In the genomic region with DNA sequence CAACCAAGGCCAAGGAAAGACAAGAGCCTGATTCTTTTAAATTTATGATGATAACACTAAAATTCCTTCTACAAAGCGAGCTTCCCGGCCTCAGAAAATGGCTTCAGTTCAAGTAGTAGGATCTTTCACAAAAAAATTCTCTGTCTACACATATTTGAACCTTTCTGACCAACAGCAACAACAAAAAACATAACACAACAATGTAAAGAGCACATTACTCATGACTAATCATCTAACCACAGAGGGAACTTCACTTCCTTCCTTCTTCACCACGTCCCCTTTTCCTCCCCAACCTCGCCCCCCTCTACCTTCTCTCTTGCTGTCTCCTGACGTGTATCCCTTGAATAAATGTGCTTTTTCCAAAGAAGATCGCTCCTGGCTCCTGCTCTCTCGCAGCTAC, we compare ENCODE assay signal across 11 cellular contexts.
DNase-seq lines count a peak whose midpoint lies in the region; ATAC-seq and TF ChIP-seq lines count a peak whose summit lies in the region.
"Had no signal": no experiment of that assay in that cellular context is flagged by ENCODE, and none has a peak within 500 bp of the region (broad histone marks: within the 10 kb centered on the region; RNA-seq: fewer than 3 reads in every experiment).

No MANE protein-coding gene starts in this region.

- peaks cover 13% of the 10 kb centered on the region; the same call in 1 of the 2 replicates for H3K9me3 ChIP-seq in PC-3 (ENCODE audit: low read length)

- peaks cover 9% of the 10 kb centered on the region for H3K4me1 Mint-ChIP-seq in activated naive CD4-positive, alpha-beta T cell treated with anti-CD3 and anti-CD28 coated beads, Interleukin-2, amount 10 ng/mL, durations not matched to agents 7 days and 5 days
- H3K4me1 Mint-ChIP-seq: endodermal cell had no signal

- peaks cover 28% of the 10 kb centered on the region for H3K27me3 Mint-ChIP-seq in activated naive CD4-positive, alpha-beta T cell treated with anti-CD3 and anti-CD28 coated beads, Interleukin-2, amount 10 ng/mL, durations not matched to agents 7 days and 5 days

- H3K9me3 Mint-ChIP-seq in activated naive CD4-positive, alpha-beta T cell treated with anti-CD3 and anti-CD28 coated beads, Interleukin-2, amount 10 ng/mL, durations not matched to agents 7 days and 5 days, result peaks cover 23% of the 10 kb centered on the region

- no peak overlapping the region for H3K4me3 Mint-ChIP-seq in activated naive CD4-positive, alpha-beta T cell treated with anti-CD3 and anti-CD28 coated beads, Interleukin-2, amount 10 ng/mL, durations not matched to agents 7 days and 5 days
- H3K4me3 Mint-ChIP-seq: endodermal cell had no signal

- no peaks in the 10 kb centered on the region for H3K9me2 ChIP-seq in PC-3 (replicated peaks; ENCODE audit: low read length)

- TF ChIP-seq CTCF in HFF-Myc (IDR thresholded peaks at IDR 0.05; ENCODE audit: low read depth, low read length, missing control alignments) (no peak), PC-3 (conservative IDR thresholded peaks at IDR 0.05; ENCODE audit: low read depth, low read length) (no peak)

- intact Hi-C loops in PC-3 (cut with micrococcal nuclease), result loop anchor here (5.0 kb wide), 1 partner anchor 80 kb away; no protein-coding TSS in a partner anchor

- POLR2A ChIA-PET in PC-3 (lab: Charles Lee; ENCODE audit: unreplicated experiment), result no interaction called here

- H3F3A ChIP-seq in PC-3 (ENCODE audit: low read length, unreplicated experiment), result no peaks in the 10 kb centered on the region

- H4K20me1 ChIP-seq in PC-3 (ENCODE audit: low read length), result no peaks in the 10 kb centered on the region

- H3K79me2 ChIP-seq in PC-3 (ENCODE audit: low read length), result no peaks in the 10 kb centered on the region

- no peak overlapping the region for H3K4me3 ChIP-seq in HFF-Myc (replicated peaks; ENCODE audit: low read depth, low read length)
- 0 out of 2 replicates have a peak overlapping the region, but pooled peaks have one; percentile 6 for H3K4me3 ChIP-seq in PC-3 (ENCODE audit: low read length)

- H3K36me3 ChIP-seq in PC-3 (ENCODE audit: low read depth, low read length), result no peaks in the 10 kb centered on the region

- peaks cover 26% of the 10 kb centered on the region for H3K4me1 ChIP-seq in PC-3 (ENCODE audit: insufficient read depth, low read length)

- peak overlapping the region; percentile 62 for H3K4me2 ChIP-seq in PC-3 (ENCODE audit: low read length)

- ATAC-seq in PC-3, result peak; percentile 86
- ATAC-seq in esophagus mucosa, result peak; percentile 62
- ATAC-seq in HG02763 (IDR thresholded peaks at IDR 0.05; ENCODE audit: unreplicated experiment), result no peak
- ATAC-seq in GM18868 (IDR thresholded peaks at IDR 0.05; ENCODE audit: unreplicated experiment), result no peak

- no peak overlapping the region for H3K27ac Mint-ChIP-seq in activated naive CD4-positive, alpha-beta T cell treated with anti-CD3 and anti-CD28 coated beads, Interleukin-2, amount 10 ng/mL, durations not matched to agents 7 days and 5 days
- H3K27ac Mint-ChIP-seq: endodermal cell had no signal

- peak overlapping the region; percentile 36 for H2AFZ ChIP-seq in PC-3 (ENCODE audit: low read length)

- BruUV-seq in PC-3 (replicated peaks; lab: Mats Ljungman, UMichigan), result no TSS peak

- DNase-seq in HFF-Myc (ENCODE audit: extremely low read depth, low read depth) (peak; percentile 60), PC-3 (peak; percentile 82), renal cortical epithelial cell (ENCODE audit: low read depth) (peak; percentile 43), NCI-H146 treated with DMSO at 0.1 percent for 48 hours (lab: John Stamatoyannopoulos, UW; ENCODE audit: unreplicated experiment) (no peak)
- DNase-seq in activated naive CD4-positive, alpha-beta T cell treated with anti-CD3 and anti-CD28 coated beads, Interleukin-2, amount 10 ng/mL, durations not matched to agents 7 days and 5 days, result no peak
- DNase-seq: endodermal cell, NCI-H2029 treated with DMSO at 0.1 percent for 48 hours, T1000 had no signal

- no peaks in the 10 kb centered on the region for H3K36me3 Mint-ChIP-seq in activated naive CD4-positive, alpha-beta T cell treated with anti-CD3 and anti-CD28 coated beads, Interleukin-2, amount 10 ng/mL, durations not matched to agents 7 days and 5 days

- peak overlapping the region; percentile 33; the same call in 1 of the 2 replicates for H3K9ac ChIP-seq in PC-3 (ENCODE audit: low read length)

- H3K27me3 ChIP-seq in PC-3 (ENCODE audit: low read length), result no peaks in the 10 kb centered on the region

- H3K27ac ChIP-seq in PC-3 (ENCODE audit: low read length), result peak overlapping the region; percentile 74

- CTCF ChIA-PET in PC-3 (lab: Charles Lee), result no interaction called here
- CTCF ChIA-PET in activated naive CD4-positive, alpha-beta T cell treated with anti-CD3 and anti-CD28 coated beads, Interleukin-2, amount 10 ng/mL, durations not matched to agents 7 days and 5 days (lab: Charles Lee), result no interaction called here

Comparison
In these comparisons a context has a peak if more than half of its experiments do, and no peak if none do; other contexts are left out.
1. DNase-seq: peak in HFF-Myc (single experiment), PC-3 (single experiment) and renal cortical epithelial cell (single experiment); none in activated naive CD4-positive, alpha-beta T cell treated with anti-CD3 and anti-CD28 coated beads, Interleukin-2, amount 10 ng/mL, durations not matched to agents 7 days and 5 days (single experiment) and NCI-H146 treated with DMSO at 0.1 percent for 48 hours (single experiment).
2. ATAC-seq: peak in PC-3 (single experiment) and esophagus mucosa (single experiment); none in HG02763 (single experiment) and GM18868 (single experiment).